In genomic region chr9:92312887-92313623, GRCh38 we compare ENCODE assay signal across 13 cellular contexts. TPM values are rescaled to one million over a fixed set of nuclear protein-coding genes. Genes with fewer than 3 reads are reported as not detected.
A peak's percentile ranks its signal among the peaks of the same experiment; 100 is the strongest.
DNase-seq lines count a peak whose midpoint lies in the region; ATAC-seq and TF ChIP-seq lines count a peak whose summit lies in the region.
"Had no signal": no experiment of that assay in that cellular context is flagged by ENCODE, and none has a peak within 500 bp of the region (broad histone marks: within the 10 kb centered on the region; RNA-seq: fewer than 3 reads in every experiment).

No MANE protein-coding gene starts in this region.

- no peaks in the 10 kb centered on the region for H3K4me1 ChIP-seq in CD4-positive, CD25-positive, alpha-beta regulatory T cell (ENCODE audit: control insufficient read depth, insufficient read depth, low read length, poor library complexity, severe bottlenecking)
- peaks cover 9% of the 10 kb centered on the region for H3K4me1 ChIP-seq in adipocyte (ENCODE audit: control insufficient read depth, insufficient read depth, low read length)
- no peaks in the 10 kb centered on the region for H3K4me1 ChIP-seq in hepatocyte (ENCODE audit: insufficient read depth)

- H3K27ac Mint-ChIP-seq in CD4-positive, CD25-positive, alpha-beta regulatory T cell, result peak overlapping the region in 2 of 3 donors; percentile 20 to 24
- H3K27ac Mint-ChIP-seq in immature natural killer cell, result peak overlapping the region in 5 of 6 donors; percentile 1 to 39 (median 9)
- H3K27ac Mint-ChIP-seq: CD4-positive, alpha-beta T cell; stimulated activated naive B cell treated with anti-CD40 and anti-IgM and Interleukin-4, amounts not matched to agents 10 μg/mL and 1 μg/mL and 100 μg/mL, for 72 hours had no signal

- H4K20me1 ChIP-seq in hepatocyte (ENCODE audit: insufficient read depth, poor library complexity, severe bottlenecking), result no peaks in the 10 kb centered on the region

- peaks cover 65% of the 10 kb centered on the region for H3K36me3 Mint-ChIP-seq in CD4-positive, CD25-positive, alpha-beta regulatory T cell
- H3K36me3 Mint-ChIP-seq in immature natural killer cell, result peaks cover 34 to 60% (median 40%) of the 10 kb centered on the region in 3 donors

- H3K9me3 Mint-ChIP-seq in CD4-positive, CD25-positive, alpha-beta regulatory T cell, result no peaks in the 10 kb centered on the region
- H3K9me3 Mint-ChIP-seq in immature natural killer cell, result no peaks in the 10 kb centered on the region
- H3K9me3 Mint-ChIP-seq: CD4-positive, alpha-beta T cell; stimulated activated naive B cell treated with anti-CD40 and anti-IgM and Interleukin-4, amounts not matched to agents 10 μg/mL and 1 μg/mL and 100 μg/mL, for 72 hours had no signal

- ATAC-seq in CD4-positive, CD25-positive, alpha-beta regulatory T cell (ENCODE audit: low read depth in 2 of 2), result no peak
- no peak for ATAC-seq in left lobe of liver
- ATAC-seq: stimulated activated naive B cell treated with anti-CD40 and anti-IgM and Interleukin-4, amounts not matched to agents 10 μg/mL and 1 μg/mL and 100 μg/mL, for 72 hours had no signal

- no peak overlapping the region for H2AFZ ChIP-seq in hepatocyte

- no peaks in the 10 kb centered on the region for H3K9me3 ChIP-seq in CD4-positive, CD25-positive, alpha-beta regulatory T cell (ENCODE audit: control insufficient read depth in 2 of 2, low read length in 2 of 2)
- no peaks in the 10 kb centered on the region for H3K9me3 ChIP-seq in adipocyte (ENCODE audit: control insufficient read depth, low read length)
- H3K9me3 ChIP-seq in hepatocyte (ENCODE audit: low read depth), result no peaks in the 10 kb centered on the region

- no peak overlapping the region for H3K27ac ChIP-seq in CD4-positive, CD25-positive, alpha-beta regulatory T cell (ENCODE audit: insufficient read depth, low read length, poor library complexity, severe bottlenecking)
- no peak overlapping the region for H3K27ac ChIP-seq in hepatocyte

- no peak for TF ChIP-seq CTCF in hepatocyte (IDR thresholded peaks at IDR 0.05; ENCODE audit: poor library complexity)

- H3K4me2 ChIP-seq in hepatocyte, result no peak overlapping the region

- no peak overlapping the region for H3K4me3 ChIP-seq in CD4-positive, CD25-positive, alpha-beta regulatory T cell (ENCODE audit: low read depth, low read length)
- H3K4me3 ChIP-seq in adipocyte (ENCODE audit: low read length) (no peak overlapping the region), hepatocyte (no peak overlapping the region)

- H3K9me2 ChIP-seq in hepatocyte (replicated peaks; ENCODE audit: insufficient read depth), result no peaks in the 10 kb centered on the region

- H3K79me2 ChIP-seq in hepatocyte, result peaks cover 2% of the 10 kb centered on the region

- H3K4me1 Mint-ChIP-seq in CD4-positive, CD25-positive, alpha-beta regulatory T cell, result peaks cover 21 to 42% (median 29%) of the 10 kb centered on the region in 4 donors
- peaks cover 11 to 33% of the 10 kb centered on the region in 2 donors for H3K4me1 Mint-ChIP-seq in immature natural killer cell

- no peaks in the 10 kb centered on the region for H3K27me3 ChIP-seq in CD4-positive, CD25-positive, alpha-beta regulatory T cell (ENCODE audit: control insufficient read depth, insufficient read depth, low read length)
- H3K27me3 ChIP-seq in adipocyte (replicated peaks; ENCODE audit: control insufficient read depth, insufficient read depth, low read length), result no peaks in the 10 kb centered on the region
- no peaks in the 10 kb centered on the region for H3K27me3 ChIP-seq in hepatocyte

- no peaks in the 10 kb centered on the region for H3K27me3 Mint-ChIP-seq in CD4-positive, CD25-positive, alpha-beta regulatory T cell
- H3K27me3 Mint-ChIP-seq in immature natural killer cell (ENCODE audit: low read depth in 3 of 3), result peaks cover 2% of the 10 kb centered on the region in 3 donors
- H3K27me3 Mint-ChIP-seq: CD4-positive, alpha-beta T cell; stimulated activated naive B cell treated with anti-CD40 and anti-IgM and Interleukin-4, amounts not matched to agents 10 μg/mL and 1 μg/mL and 100 μg/mL, for 72 hours had no signal

- H3K4me3 Mint-ChIP-seq in CD4-positive, CD25-positive, alpha-beta regulatory T cell, result peak overlapping the region in 2 of 4 donors; percentile 10 to 36
- no peak overlapping the region for H3K4me3 Mint-ChIP-seq in immature natural killer cell
- H3K4me3 Mint-ChIP-seq: CD4-positive, alpha-beta T cell; stimulated activated naive B cell treated with anti-CD40 and anti-IgM and Interleukin-4, amounts not matched to agents 10 μg/mL and 1 μg/mL and 100 μg/mL, for 72 hours had no signal

- H3K9ac ChIP-seq in adipocyte (ENCODE audit: low read length), result no peak overlapping the region

- H3K36me3 ChIP-seq in CD4-positive, CD25-positive, alpha-beta regulatory T cell (ENCODE audit: control insufficient read depth, insufficient read depth, low read length), result peaks cover 67% of the 10 kb centered on the region
- peaks cover 70% of the 10 kb centered on the region for H3K36me3 ChIP-seq in adipocyte (ENCODE audit: control insufficient read depth, insufficient read depth, low read length, severe bottlenecking)
- no peaks in the 10 kb centered on the region for H3K36me3 ChIP-seq in hepatocyte (replicated peaks; ENCODE audit: insufficient read depth, low read depth)

- DNase-seq in CD4-positive, CD25-positive, alpha-beta regulatory T cell, result no peak
- DNase-seq in HPDE6-E6E7 (ENCODE audit: extremely low spot score), result peak; percentile 20
- DNase-seq in adipocyte (ENCODE audit: low read depth), result peak; percentile 22
- no peak for DNase-seq in immature natural killer cell
- DNase-seq in left lobe of liver (ENCODE audit: low spot score), result no peak
- DNase-seq in stimulated activated CD4-positive, alpha-beta T cell treated with anti-CD3 and anti-CD28 coated beads, Interleukin-4, amount 100 ng/mL, for 4 hours, result no peak
- no peak for DNase-seq in NCI-H2171 (lab: John Stamatoyannopoulos, UW)
- DNase-seq in hepatocyte (ENCODE audit: low spot score), result no peak
- DNase-seq: CD4-positive, alpha-beta T cell; islet precursor cell; NCI-H1694 treated with DMSO at 0.1 percent for 48 hours; stimulated activated naive B cell treated with anti-CD40 and anti-IgM and Interleukin-4, amounts not matched to agents 10 μg/mL and 1 μg/mL and 100 μg/mL, for 72 hours; SW 1271 had no signal

- 91% methylated on average over 6 of the region's 6 CpGs for WGBS in hepatocyte (ENCODE audit: low lambda C conversion rate, missing lambda C conversion rate)

RNA-seq across cellular contexts. Expression of gene NOL8, which starts 12.1 kb away (rescaled TPM):
- total RNA-seq in CD4-positive, CD25-positive, alpha-beta regulatory T cell, result 58.7 TPM
- polyA plus RNA-seq in CD4-positive, CD25-positive, alpha-beta regulatory T cell, result 10 to 100 TPM; 23.5 to 28.5 (median 26.6) TPM
- polyA plus RNA-seq in immature natural killer cell, result 10 to 100 TPM in 2 of 3 donors, 1 to 10 TPM in 1; 7.7 to 26.3 (median 10.5) TPM
- 9.7 TPM for total RNA-seq in left lobe of liver
- total RNA-seq in hepatocyte, result 17.3 and 28.9 TPM in 2 replicates
- polyA plus RNA-seq in hepatocyte, result 17.5 and 25.6 TPM in 2 replicates

RNA-seq across cellular contexts. Expression of gene CENPP, which starts 12.7 kb away (rescaled TPM):
- total RNA-seq in CD4-positive, CD25-positive, alpha-beta regulatory T cell, result 6.1 TPM
- polyA plus RNA-seq in CD4-positive, CD25-positive, alpha-beta regulatory T cell, result 1 to 10 TPM; 2.7 to 5.3 (median 3.8) TPM
- polyA plus RNA-seq in immature natural killer cell (1 to 10 TPM; 4.5 to 9.7 (median 4.7) TPM), hepatocyte (2.8 and 5.1 TPM in 2 replicates)
- total RNA-seq in left lobe of liver (1.2 TPM), hepatocyte (2.0 and 5.9 TPM in 2 replicates)

RNA-seq across cellular contexts. Expression of gene IARS1, which starts 19.6 kb away (rescaled TPM):
- total RNA-seq in CD4-positive, CD25-positive, alpha-beta regulatory T cell, result 67.1 TPM
- polyA plus RNA-seq in CD4-positive, CD25-positive, alpha-beta regulatory T cell, result 10 to 100 TPM; 51.1 to 58.2 (median 51.6) TPM
- 10 to 100 TPM; 34.3 to 69.5 (median 52.9) TPM for polyA plus RNA-seq in immature natural killer cell
- 31.5 TPM for total RNA-seq in left lobe of liver
- total RNA-seq in hepatocyte, result 158 and 180 TPM in 2 replicates
- 74.4 and 76.7 TPM in 2 replicates for polyA plus RNA-seq in hepatocyte

Comparison
In these comparisons a context has a peak if more than half of its experiments do, and no peak if none do; other contexts are left out.
1. DNase-seq: peak in HPDE6-E6E7 (single experiment) and adipocyte (single experiment); none in CD4-positive, CD25-positive, alpha-beta regulatory T cell (0 of 3), immature natural killer cell (0 of 3), left lobe of liver (single experiment), stimulated activated CD4-positive, alpha-beta T cell treated with anti-CD3 and anti-CD28 coated beads, Interleukin-4, amount 100 ng/mL, for 4 hours (0 of 2), NCI-H2171 (single experiment) and hepatocyte (single experiment).